In genomic region chr4:102345795-102346100, GRCh38 we compare ENCODE assay signal across 2 cellular contexts.
TF ChIP-seq lines count a peak whose summit lies in the region.

No MANE protein-coding gene starts in this region.

TF ChIP-seq in SK-N-SH, 30 proteins besides CTCF, POLR2A, EP300 and RAD21 (continued from another document):
- TF ChIP-seq ZBTB33 (IDR thresholded peaks at IDR 0.05; ENCODE audit: borderline replicate concordance, low read depth) (no peak), SIN3A (IDR thresholded peaks at IDR 0.05; ENCODE audit: borderline replicate concordance, low read depth, low read length) (no peak), CHD2 (IDR thresholded peaks at IDR 0.05; ENCODE audit: low read length, partially characterized antibody) (no peak), RXRA (IDR thresholded peaks at IDR 0.05; ENCODE audit: borderline replicate concordance, low read depth) (no peak), USF2 (IDR thresholded peaks at IDR 0.05; ENCODE audit: borderline replicate concordance, low read depth, low read length) (no peak), SMC3 (IDR thresholded peaks at IDR 0.05; ENCODE audit: low read depth, low read length) (no peak), GABPA (IDR thresholded peaks at IDR 0.05; ENCODE audit: low read depth) (no peak), MAX (IDR thresholded peaks at IDR 0.05; ENCODE audit: low read depth) (no peak), TAF1 (IDR thresholded peaks at IDR 0.05; ENCODE audit: borderline replicate concordance, low read depth, low read length) (no peak), RFX5 (IDR thresholded peaks at IDR 0.05; ENCODE audit: low read length) (no peak), RCOR1 (IDR thresholded peaks at IDR 0.05; ENCODE audit: low read length) (no peak), FOXJ3 (CRISPR knock-in tag; IDR thresholded peaks at IDR 0.05) (no peak), GATA2 (CRISPR knock-in tag; IDR thresholded peaks at IDR 0.05) (no peak)

TF ChIP-seq in SK-N-SH treated with all-trans-retinoic acid at 6 μM for 48 hours, 23 proteins besides CTCF, POLR2A, EP300 and RAD21 (continued from another document):
- TF ChIP-seq PATZ1 (CRISPR knock-in tag; IDR thresholded peaks at IDR 0.05; ENCODE audit: borderline replicate concordance), result no peak
- TF ChIP-seq PPARA (CRISPR knock-in tag; IDR thresholded peaks at IDR 0.05; ENCODE audit: borderline replicate concordance), result no peak
- no peak for TF ChIP-seq ESRRG (CRISPR knock-in tag; IDR thresholded peaks at IDR 0.05)
- TF ChIP-seq TOX (CRISPR knock-in tag; IDR thresholded peaks at IDR 0.05; ENCODE audit: borderline replicate concordance), result no peak
- no peak for TF ChIP-seq ZNF70 (CRISPR knock-in tag; IDR thresholded peaks at IDR 0.05)
- TF ChIP-seq CSDC2 (CRISPR knock-in tag; IDR thresholded peaks at IDR 0.05), result no peak
- TF ChIP-seq POU6F1 (CRISPR knock-in tag; IDR thresholded peaks at IDR 0.05; ENCODE audit: borderline replicate concordance, low read depth), result no peak
- no peak for TF ChIP-seq GLIS3 (CRISPR knock-in tag; IDR thresholded peaks at IDR 0.05)
